ENCODE assay signal across 14 cellular contexts in the genomic region with DNA sequence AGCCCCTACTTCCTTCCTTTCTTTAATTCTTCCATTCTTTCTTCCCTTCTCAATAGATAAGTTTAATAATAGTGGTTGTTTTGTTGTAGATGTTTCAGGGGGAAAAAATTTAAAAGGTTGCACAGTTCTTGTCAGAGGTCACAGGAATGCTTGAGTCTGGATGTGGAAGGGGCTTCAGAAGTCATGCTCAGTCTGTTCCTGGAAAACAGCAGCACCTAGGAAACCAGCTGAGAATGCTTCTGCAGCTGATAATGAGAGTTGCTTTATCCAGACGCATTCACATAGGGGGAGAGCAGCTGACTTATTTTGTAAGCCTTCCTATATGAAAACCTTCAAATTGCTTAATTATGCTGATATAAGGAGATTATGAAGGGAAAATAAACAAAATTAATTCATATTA.
DNase-seq lines count a peak whose midpoint lies in the region; ATAC-seq and TF ChIP-seq lines count a peak whose summit lies in the region.
"Had no signal": no experiment of that assay in that cellular context is flagged by ENCODE, and none has a peak within 500 bp of the region (broad histone marks: within the 10 kb centered on the region; RNA-seq: fewer than 3 reads in every experiment).

No MANE protein-coding gene starts in this region.

- POLR2A ChIA-PET in Caco-2 (lab: Charles Lee) = no interaction called here

- no peaks in the 10 kb centered on the region for H3K36me3 ChIP-seq in Loucy (ENCODE audit: insufficient read depth, low read length)
- no peaks in the 10 kb centered on the region for H3K36me3 ChIP-seq in esophagus muscularis mucosa
- no peaks in the 10 kb centered on the region for H3K36me3 ChIP-seq in Caco-2 (ENCODE audit: control insufficient read depth, insufficient read depth, low read length)

- H3K4me1 ChIP-seq in Loucy (ENCODE audit: insufficient read depth, low read length, poor library complexity, severe bottlenecking) = peaks cover 4% of the 10 kb centered on the region
- H3K4me1 ChIP-seq in esophagus muscularis mucosa = peaks cover 0 to 42% (median 23%) of the 10 kb centered on the region in 4 donors
- no peaks in the 10 kb centered on the region for H3K4me1 ChIP-seq in Caco-2

- no peak for TF ChIP-seq EP300 in esophagus muscularis mucosa (IDR thresholded peaks at IDR 0.05)

- no peak overlapping the region for H3K4me3 ChIP-seq in Loucy (ENCODE audit: low read length, poor library complexity, severe bottlenecking)
- H3K4me3 ChIP-seq in esophagus muscularis mucosa = peak overlapping the region in 3 of 4 donors; percentile 10 to 35 (median 11)
- H3K4me3 ChIP-seq in Caco-2 (ENCODE audit: low read depth, low read length) = no peak overlapping the region

- peaks cover 20% of the 10 kb centered on the region for H3K4me1 Mint-ChIP-seq in neural crest cell
- peaks cover 11% of the 10 kb centered on the region for H3K4me1 Mint-ChIP-seq in Caco-2 (ENCODE audit: low read depth, unreplicated experiment)
- H3K4me1 Mint-ChIP-seq: activated CD4-positive, alpha-beta T cell treated with anti-CD3 and anti-CD28 coated beads, Interleukin-2, amount 10 ng/mL, durations not matched to agents 24 days and 14 days; natural killer cell had no signal

- H3K9me3 ChIP-seq in Loucy (ENCODE audit: insufficient read depth, low read depth, low read length) = peaks cover 5% of the 10 kb centered on the region; the same call in 1 of the 2 replicates
- peaks cover 0 to 3% (median 1%) of the 10 kb centered on the region in 4 donors for H3K9me3 ChIP-seq in esophagus muscularis mucosa
- no peaks in the 10 kb centered on the region for H3K9me3 ChIP-seq in Caco-2

- no TSS peak for BruUV-seq in Caco-2 (replicated peaks; lab: Mats Ljungman, UMichigan)

- H3F3A ChIP-seq in Loucy (ENCODE audit: low read depth) = no peaks in the 10 kb centered on the region

- no peaks in the 10 kb centered on the region for H4K20me1 ChIP-seq in Loucy (ENCODE audit: insufficient read depth, low read length, poor library complexity, severe bottlenecking)

- H3K9me2 ChIP-seq in Loucy (replicated peaks; ENCODE audit: low read depth, low read length) = no peaks in the 10 kb centered on the region

- H3K27me3 ChIP-seq in Loucy (ENCODE audit: insufficient read depth, low read length, poor library complexity, severe bottlenecking) (no peaks in the 10 kb centered on the region), esophagus muscularis mucosa (no peaks in the 10 kb centered on the region), Caco-2 (replicated peaks; ENCODE audit: control insufficient read depth, insufficient read depth, low read length) (no peaks in the 10 kb centered on the region)

- intact Hi-C loops in esophagus muscularis mucosa (cut with DNase I) = loop anchor here (5.0 to 10.0 kb wide), 3 partner anchors 258 to 885 kb away; no protein-coding TSS in a partner anchor
- intact Hi-C loops in Caco-2 (cut with micrococcal nuclease; ENCODE audit: unreplicated experiment) = loop anchor here (5.0 to 10.0 kb wide), 4 partner anchors 105 to 1260 kb away; no protein-coding TSS in a partner anchor

- peaks cover 7% of the 10 kb centered on the region for H3K36me3 Mint-ChIP-seq in neural crest cell (ENCODE audit: low read depth)
- no peaks in the 10 kb centered on the region for H3K36me3 Mint-ChIP-seq in Caco-2 (ENCODE audit: insufficient read depth, unreplicated experiment)
- H3K36me3 Mint-ChIP-seq: natural killer cell had no signal

- H3K9me3 Mint-ChIP-seq in neural crest cell = no peaks in the 10 kb centered on the region
- H3K9me3 Mint-ChIP-seq in Caco-2 (ENCODE audit: unreplicated experiment) = no peaks in the 10 kb centered on the region
- H3K9me3 Mint-ChIP-seq: activated CD4-positive, alpha-beta T cell treated with anti-CD3 and anti-CD28 coated beads, Interleukin-2, amount 10 ng/mL, durations not matched to agents 24 days and 14 days had no signal

- H3K4me3 Mint-ChIP-seq in neural crest cell (peak overlapping the region; percentile 65), Caco-2 (ENCODE audit: unreplicated experiment) (no peak overlapping the region)
- H3K4me3 Mint-ChIP-seq: activated CD4-positive, alpha-beta T cell treated with anti-CD3 and anti-CD28 coated beads, Interleukin-2, amount 10 ng/mL, durations not matched to agents 24 days and 14 days; natural killer cell had no signal

- no peak for ATAC-seq in GM21786 (IDR thresholded peaks at IDR 0.05; ENCODE audit: unreplicated experiment)
- ATAC-seq in HG03378 (IDR thresholded peaks at IDR 0.05; ENCODE audit: unreplicated experiment) = no peak
- ATAC-seq: natural killer cell had no signal

- DNase-seq in esophagus muscularis mucosa (ENCODE audit: extremely low spot score) (no peak), neural crest cell (ENCODE audit: low read depth, low spot score) (no peak), NCI-H345 treated with DMSO at 0.1 percent for 48 hours (lab: John Stamatoyannopoulos, UW; ENCODE audit: unreplicated experiment) (no peak), Caco-2 (no peak)
- DNase-seq: activated CD4-positive, alpha-beta T cell treated with anti-CD3 and anti-CD28 coated beads, Interleukin-2, amount 10 ng/mL, durations not matched to agents 24 days and 14 days; caudate nucleus; H7; natural killer cell; NCI-H187; stimulated activated CD4-positive, alpha-beta T cell treated with anti-CD3 and anti-CD28 coated beads, Interleukin-12 subunit alpha, Interleukin-12 subunit beta, amount 100 ng/mL, for 4 hours had no signal

- H3K27me3 Mint-ChIP-seq in neural crest cell (ENCODE audit: low read depth) = no peaks in the 10 kb centered on the region
- H3K27me3 Mint-ChIP-seq in Caco-2 (ENCODE audit: insufficient read depth, unreplicated experiment) = no peaks in the 10 kb centered on the region
- H3K27me3 Mint-ChIP-seq: activated CD4-positive, alpha-beta T cell treated with anti-CD3 and anti-CD28 coated beads, Interleukin-2, amount 10 ng/mL, durations not matched to agents 24 days and 14 days had no signal

- TF ChIP-seq POLR2A in esophagus muscularis mucosa (IDR thresholded peaks at IDR 0.05; ENCODE audit: low read depth) = no peak

- H3K27ac ChIP-seq in 22Rv1 (peak overlapping the region; percentile 76), esophagus muscularis mucosa (replicated peaks in 1 of 4) (peak overlapping the region in 3 of 4 donors; percentile 0 to 51 (median 8))

- no peak overlapping the region for H3K4me2 ChIP-seq in Loucy (ENCODE audit: low read depth, low read length, poor library complexity, severe bottlenecking)

- 60% methylated on average over 1 of the region's 1 CpG for WGBS in esophagus muscularis mucosa

- H3K79me2 ChIP-seq in Loucy (ENCODE audit: insufficient read depth, low read length) = no peaks in the 10 kb centered on the region

- H2AFZ ChIP-seq in Loucy (ENCODE audit: low read length) = 0 out of 2 replicates have a peak overlapping the region, but pooled peaks have one; percentile 37

- H3K9ac ChIP-seq in Loucy (ENCODE audit: low read depth, low read length, poor library complexity, severe bottlenecking) = no peak overlapping the region

- TF ChIP-seq CTCF in 22Rv1 (IDR thresholded peaks at IDR 0.05) = no peak
- TF ChIP-seq CTCF in Loucy (conservative IDR thresholded peaks at IDR 0.05; ENCODE audit: low read length) = no peak
- TF ChIP-seq CTCF in esophagus muscularis mucosa (IDR thresholded peaks at IDR 0.05) = no peak
- TF ChIP-seq CTCF in neural crest cell (conservative IDR thresholded peaks at IDR 0.05) = no peak
- no peak for TF ChIP-seq CTCF in Caco-2 (IDR thresholded peaks at IDR 0.05; ENCODE audit: insufficient read depth in 1 of 2, low read depth in 1 of 2, low read length in 1 of 2, severe bottlenecking in 1 of 2, unreplicated experiment in 1 of 2)

- CTCF ChIA-PET in Caco-2 (lab: Charles Lee) = interaction anchor here (1.5 kb wide), 1 partner anchor 451 kb away, joined by 7 read pairs; no protein-coding TSS in a partner anchor

- H3K27ac Mint-ChIP-seq in neural crest cell (ENCODE audit: unreplicated experiment) = peak overlapping the region; percentile 88
- no peak overlapping the region for H3K27ac Mint-ChIP-seq in Caco-2 (ENCODE audit: unreplicated experiment)
- H3K27ac Mint-ChIP-seq: activated CD4-positive, alpha-beta T cell treated with anti-CD3 and anti-CD28 coated beads, Interleukin-2, amount 10 ng/mL, durations not matched to agents 24 days and 14 days; natural killer cell had no signal

Comparison
In these comparisons a context has a peak if more than half of its experiments do, and no peak if none do; other contexts are left out.
1. H3K4me3 ChIP-seq: peak in esophagus muscularis mucosa (3 of 4); none in Loucy (single experiment) and Caco-2 (single experiment).